ENCODE assay signal across 8 cellular contexts in the genomic region with DNA sequence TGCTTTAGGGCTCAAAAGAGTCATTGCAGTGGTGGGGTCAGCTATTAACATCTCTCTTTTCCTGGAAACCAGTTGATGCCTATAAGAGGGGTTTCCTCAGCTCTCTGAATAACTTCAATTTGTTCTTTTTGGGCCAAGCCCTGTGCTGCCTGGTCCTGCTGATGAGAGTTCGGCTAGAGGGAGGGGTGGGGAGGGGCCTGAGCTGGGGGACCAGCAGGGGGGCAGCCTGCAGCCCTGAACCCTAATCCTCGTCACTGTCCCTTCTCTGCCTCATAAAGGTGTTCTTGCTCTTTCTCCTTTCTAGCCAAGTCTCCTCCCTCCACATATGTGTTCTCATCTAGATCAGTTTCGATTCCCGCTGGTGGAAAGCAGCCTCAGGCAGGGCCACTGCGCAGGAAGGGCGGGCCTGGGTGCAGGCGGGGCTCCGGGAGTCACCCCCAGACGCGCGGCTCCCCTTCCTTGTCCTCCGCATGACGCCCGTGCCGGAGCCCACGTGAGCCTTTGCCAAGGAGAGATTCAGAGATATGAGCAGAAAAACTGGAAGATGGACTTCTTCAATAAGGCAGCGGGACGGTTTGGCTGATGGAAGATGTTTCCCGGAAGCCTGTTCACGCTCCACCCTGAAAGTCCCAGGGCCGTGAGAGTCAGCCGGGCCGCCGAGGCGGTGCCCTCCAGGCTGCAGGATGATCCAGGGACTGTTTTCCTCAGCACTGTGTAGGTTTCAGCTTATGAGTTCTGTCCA. TPM values are rescaled to one million over a fixed set of nuclear protein-coding genes. Genes with fewer than 3 reads are reported as not detected.
A peak's percentile ranks its signal among the peaks of the same experiment; 100 is the strongest.
DNase-seq lines count a peak whose midpoint lies in the region; ATAC-seq lines count a peak whose summit lies in the region.

No MANE protein-coding gene starts in this region.

- peak overlapping the region; percentile 91 to 98 (median 96) for H3K27ac Mint-ChIP-seq in naive B cell
- H3K27ac Mint-ChIP-seq in stimulated activated memory B cell treated with anti-CD40 and anti-IgM and Interleukin-4, amounts not matched to agents 10 μg/mL and 1 μg/mL and 100 μg/mL, for 72 hours: peak overlapping the region; percentile 86

- H3K4me3 Mint-ChIP-seq in naive B cell: peak overlapping the region; percentile 91 to 98 (median 95)
- peak overlapping the region; percentile 91 for H3K4me3 Mint-ChIP-seq in stimulated activated memory B cell treated with anti-CD40 and anti-IgM and Interleukin-4, amounts not matched to agents 10 μg/mL and 1 μg/mL and 100 μg/mL, for 72 hours

- H3K27me3 Mint-ChIP-seq in naive B cell: no peaks in the 10 kb centered on the region
- no peaks in the 10 kb centered on the region for H3K27me3 Mint-ChIP-seq in stimulated activated memory B cell treated with anti-CD40 and anti-IgM and Interleukin-4, amounts not matched to agents 10 μg/mL and 1 μg/mL and 100 μg/mL, for 72 hours

- peaks cover 10 to 40% (median 15%) of the 10 kb centered on the region in 3 donors for H3K4me1 Mint-ChIP-seq in naive B cell
- H3K4me1 Mint-ChIP-seq in stimulated activated memory B cell treated with anti-CD40 and anti-IgM and Interleukin-4, amounts not matched to agents 10 μg/mL and 1 μg/mL and 100 μg/mL, for 72 hours: peaks cover 13% of the 10 kb centered on the region

- DNase-seq in COR-L47 (lab: John Stamatoyannopoulos, UW): peak; percentile 57
- peak; percentile 47 for DNase-seq in HuH-7.5 (ENCODE audit: low spot score)
- DNase-seq in RKO (ENCODE audit: low spot score): peak; percentile 82
- DNase-seq in activated T-helper 1 cell treated with Interleukin-2 at 50 U/mL for 16 hours (ENCODE audit: low read depth): peak; percentile 68
- DNase-seq in fibroblast of gingiva (ENCODE audit: low read depth): peak; percentile 72
- DNase-seq in naive B cell: peak; percentile 70

- ATAC-seq in GM21423 (IDR thresholded peaks at IDR 0.05; ENCODE audit: unreplicated experiment) (peak; percentile 77), naive B cell (ENCODE audit: low read depth in 2 of 2) (peak; percentile 98 to 99)
- ATAC-seq in stimulated activated memory B cell treated with anti-CD40 and anti-IgM and Interleukin-4, amounts not matched to agents 10 μg/mL and 1 μg/mL and 100 μg/mL, for 72 hours: peak; percentile 97

- no peaks in the 10 kb centered on the region for H3K36me3 Mint-ChIP-seq in naive B cell
- H3K36me3 Mint-ChIP-seq in stimulated activated memory B cell treated with anti-CD40 and anti-IgM and Interleukin-4, amounts not matched to agents 10 μg/mL and 1 μg/mL and 100 μg/mL, for 72 hours: peaks cover 10% of the 10 kb centered on the region

- peaks cover 0 to 2% (median 0%) of the 10 kb centered on the region in 7 donors for H3K9me3 Mint-ChIP-seq in naive B cell
- H3K9me3 Mint-ChIP-seq in stimulated activated memory B cell treated with anti-CD40 and anti-IgM and Interleukin-4, amounts not matched to agents 10 μg/mL and 1 μg/mL and 100 μg/mL, for 72 hours: no peaks in the 10 kb centered on the region

RNA-seq across cellular contexts. Expression of gene RHOT1, which starts 15.0 kb away (rescaled TPM):
- 10 to 100 TPM; 20.4 to 29.8 (median 27.3) TPM for polyA plus RNA-seq in naive B cell (ENCODE audit: low read depth in 6 of 6)

Comparison
In these comparisons a context has a peak if more than half of its experiments do, and no peak if none do; other contexts are left out.
1. Peak in every context shown above with its lines: DNase-seq and ATAC-seq.